ENCODE assay signal across 23 cellular contexts in genomic region chr3:45434996-45435395, GRCh38.
"Had no signal": no experiment of that assay in that cellular context is flagged by ENCODE, and none has a peak within 500 bp of the region (broad histone marks: within the 10 kb centered on the region; RNA-seq: fewer than 3 reads in every experiment).

No MANE protein-coding gene starts in this region.

- H3K4me2 ChIP-seq: hepatocyte had no signal

- H3K4me3 ChIP-seq: ascending aorta, gastroesophageal sphincter, hepatocyte, right atrium auricular region, suprapubic skin, tibial artery had no signal

- H3K36me3 ChIP-seq: ascending aorta, right atrium auricular region, suprapubic skin, tibial artery had no signal

- H3K27me3 ChIP-seq: ascending aorta, gastroesophageal sphincter, hepatocyte, right atrium auricular region, suprapubic skin, tibial artery had no signal

- H3K9me3 ChIP-seq: ascending aorta, gastroesophageal sphincter, right atrium auricular region, suprapubic skin, tibial artery had no signal

- H2AFZ ChIP-seq: hepatocyte had no signal

- H3K4me1 ChIP-seq: ascending aorta, gastroesophageal sphincter, right atrium auricular region, suprapubic skin, tibial artery had no signal

- H3K79me2 ChIP-seq: hepatocyte had no signal

- ATAC-seq: activated CD4-positive, CD25-positive, alpha-beta regulatory T cell treated with anti-CD3 and anti-CD28 coated beads, Interleukin-2, amount 50 U/mL, for 24 hours; effector memory CD8-positive, alpha-beta T cell; gastroesophageal sphincter; left cardiac atrium; left ventricle myocardium superior; natural killer cell had no signal

- DNase-seq: activated CD4-positive, alpha-beta memory T cell treated with anti-CD3 and anti-CD28 coated beads for 36 hours; activated CD4-positive, alpha-beta T cell treated with anti-CD3 and anti-CD28 coated beads for 48 hours; activated CD8-positive, alpha-beta memory T cell treated with anti-CD3 and anti-CD28 coated beads, Interleukin-2, amount 50 U/mL, for 4 hours; activated gamma-delta T cell; activated naive CD4-positive, alpha-beta T cell treated with anti-CD3 and anti-CD28 coated beads, Interleukin-2, amount 10 ng/mL, durations not matched to agents 7 days and 5 days; activated naive CD8-positive, alpha-beta T cell treated with anti-CD3 and anti-CD28 coated beads, Interleukin-2, amount 10 ng/mL, durations not matched to agents 7 days and 5 days; activated T-cell treated with anti-CD3 and anti-CD28 coated beads, Interleukin-2, amount 50 U/mL, for 1 hour; cortex of kidney; effector memory CD8-positive, alpha-beta T cell; islet precursor cell; left cardiac atrium; left ventricle myocardium superior; natural killer cell; stimulated activated naive CD4-positive, alpha-beta T cell; T-helper 9 cell; tibial artery had no signal

- FAIRE-seq: TTC549 had no signal

- H3K27ac ChIP-seq: ascending aorta, gastroesophageal sphincter, hepatocyte, right atrium auricular region, suprapubic skin, tibial artery had no signal
